ENCODE assay signal across 24 cellular contexts in the genomic region with DNA sequence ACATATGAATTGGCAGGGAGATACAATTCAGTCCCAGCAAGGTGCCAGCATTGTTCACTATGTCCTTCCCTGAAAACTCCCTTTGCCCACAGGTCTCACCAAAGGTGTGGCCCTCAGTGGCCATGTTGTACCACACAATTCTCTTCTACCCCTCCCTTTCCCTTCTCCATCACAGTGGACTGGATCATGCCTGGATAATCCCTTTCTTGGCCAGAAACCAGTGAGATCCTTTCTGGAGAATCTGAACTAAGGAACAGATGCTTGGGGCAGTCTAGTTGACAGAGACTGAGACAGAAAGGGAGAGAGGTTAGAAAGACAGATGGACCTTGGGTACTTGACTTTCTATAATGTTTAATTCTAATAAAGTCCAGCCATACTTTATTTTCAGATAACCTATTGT.
"Had no signal": no experiment of that assay in that cellular context is flagged by ENCODE, and none has a peak within 500 bp of the region (broad histone marks: within the 10 kb centered on the region; RNA-seq: fewer than 3 reads in every experiment).

No MANE protein-coding gene starts in this region.

- ATAC-seq: activated T-cell treated with anti-CD3 and anti-CD28 coated beads, Interleukin-2, amount 50 U/mL, for 4 hours; gastrocnemius medialis; left ventricle myocardium superior; psoas muscle; right cardiac atrium; WTC11 had no signal

- H3K9me3 ChIP-seq: colonic mucosa, esophagus squamous epithelium, gastrocnemius medialis, neutrophil, pancreas, psoas muscle, testis, vagina had no signal

- H3K27ac ChIP-seq: colonic mucosa, esophagus squamous epithelium, gastrocnemius medialis, neutrophil, pancreas, psoas muscle, vagina had no signal

- H3K27me3 ChIP-seq: colonic mucosa, esophagus squamous epithelium, gastrocnemius medialis, neutrophil, pancreas, testis, vagina had no signal

- FAIRE-seq: astrocyte, pancreas had no signal

- H3K4me1 ChIP-seq: colonic mucosa, pancreas had no signal

- DNase-seq: activated naive CD4-positive, alpha-beta T cell; activated naive CD8-positive, alpha-beta T cell treated with anti-CD3 and anti-CD28 coated beads for 36 hours; activated T-cell treated with anti-CD3 and anti-CD28 coated beads, Interleukin-2, amount 50 U/mL, for 4 hours; central memory CD4-positive, alpha-beta T cell; colonic mucosa; endodermal cell; esophagus squamous epithelium; gastrocnemius medialis; hippocampal formation; kidney glomerular epithelial cell; left ventricle myocardium superior; mammary epithelial cell; midbrain; pancreas; psoas muscle; right cardiac atrium; stimulated activated CD4-positive, alpha-beta T cell treated with anti-CD3 and anti-CD28 coated beads, Interleukin-12 subunit alpha, Interleukin-12 subunit beta, amount 100 ng/mL, for 4 hours; stimulated activated CD4-positive, alpha-beta T cell treated with anti-CD3 and anti-CD28 coated beads, Interleukin-4, amount 100 ng/mL, for 4 hours; T-helper 9 cell; testis had no signal

- H3K36me3 ChIP-seq: colonic mucosa, esophagus squamous epithelium, gastrocnemius medialis, neutrophil, pancreas, vagina had no signal

- H3K4me3 ChIP-seq: colonic mucosa, esophagus squamous epithelium, gastrocnemius medialis, pancreas, psoas muscle, testis, vagina had no signal
